8 cellular contexts compared by ENCODE assay signal in the genomic region with DNA sequence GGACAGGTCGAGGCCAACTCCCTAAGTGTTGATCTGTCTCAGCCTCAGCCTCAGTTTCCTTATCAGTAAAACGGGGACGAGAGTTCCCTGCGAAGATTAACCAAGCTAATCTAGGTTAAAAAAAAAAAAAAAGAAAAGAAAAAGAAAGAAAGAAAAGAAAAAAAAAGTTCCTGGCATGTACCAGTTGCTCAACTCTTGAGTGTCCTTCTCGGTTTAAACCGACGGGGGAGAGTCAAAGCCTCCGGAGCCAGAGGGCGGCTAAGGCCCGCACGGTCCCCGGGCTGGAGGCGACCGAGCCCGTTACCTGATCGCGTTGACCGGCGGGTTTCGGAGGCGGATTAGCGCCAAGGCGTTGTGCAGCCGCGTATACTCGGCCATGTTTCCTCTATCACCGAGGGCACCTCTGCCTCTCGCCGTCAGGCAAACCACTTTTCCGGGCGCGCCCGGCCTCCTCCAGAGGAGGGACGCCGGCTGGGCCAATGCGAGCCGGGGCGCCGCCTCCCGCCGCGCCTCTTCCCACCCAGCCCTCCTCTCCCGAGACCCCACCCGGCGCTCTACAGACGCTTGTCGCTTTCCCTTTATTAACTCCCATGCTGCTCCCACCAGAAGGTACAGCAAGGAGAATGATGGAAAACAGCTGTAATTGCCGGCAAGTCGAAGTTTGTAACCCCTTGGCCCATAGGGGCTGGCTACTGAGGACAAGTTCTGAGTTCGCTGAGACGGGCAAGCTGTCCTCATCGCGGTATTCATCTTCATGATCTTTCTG. TPM values are rescaled to one million over a fixed set of nuclear protein-coding genes. Genes with fewer than 3 reads are reported as not detected.
DNase-seq lines count a peak whose midpoint lies in the region; ATAC-seq and TF ChIP-seq lines count a peak whose summit lies in the region.

TSS of gene EHHADH (minus strand) at position 405 of the 766 bp plus-strand sequence. CDS start at position 378, 27 bp downstream.

- no peak within 1 kb of the TSS for H2AK5ac ChIP-seq in mesendoderm (ENCODE audit: low read length)

- peaks cover 23% of the 10 kb centered on the region for H3K4me1 ChIP-seq in endocrine pancreas (ENCODE audit: control insufficient read depth, insufficient read depth, low read length)
- no peaks in the 10 kb centered on the region for H3K4me1 ChIP-seq in mesendoderm (ENCODE audit: control insufficient read depth, low read depth, low read length)

- H3K4ac ChIP-seq in mesendoderm (ENCODE audit: low read depth, low read length) = no peak within 1 kb of the TSS

- H3K27me3 ChIP-seq in GM06990 (replicated peaks; ENCODE audit: control insufficient read depth, insufficient read depth, low read length) (no peaks in the 10 kb centered on the region), endocrine pancreas (ENCODE audit: control insufficient read depth, insufficient read depth, low read length) (no peaks in the 10 kb centered on the region), mesendoderm (ENCODE audit: insufficient read depth, low read length, poor library complexity) (no peaks in the 10 kb centered on the region)

- TF ChIP-seq CTCF in GM06990 (IDR thresholded peaks at IDR 0.05; ENCODE audit: insufficient read depth, low read length, poor library complexity, severe bottlenecking) = no peak

- no peaks in the 10 kb centered on the region for H3K9me3 ChIP-seq in endocrine pancreas (ENCODE audit: control insufficient read depth, low read length)

- H3K23ac ChIP-seq in mesendoderm (ENCODE audit: low read length) = no peak within 1 kb of the TSS

- ATAC-seq in HG02852 (IDR thresholded peaks at IDR 0.05; ENCODE audit: unreplicated experiment) = peak; percentile 88
- no peak for ATAC-seq in HG03196 (IDR thresholded peaks at IDR 0.05; ENCODE audit: unreplicated experiment)

- H3K36me3 ChIP-seq in GM06990 (ENCODE audit: control insufficient read depth, insufficient read depth, low read length) (no peaks in the 10 kb centered on the region), endocrine pancreas (ENCODE audit: control insufficient read depth, insufficient read depth, low read length) (no peaks in the 10 kb centered on the region), mesendoderm (ENCODE audit: control insufficient read depth, insufficient read depth, low read length) (no peaks in the 10 kb centered on the region)

- no peak within 1 kb of the TSS for H2BK5ac ChIP-seq in mesendoderm (ENCODE audit: low read length)

- H3K9ac ChIP-seq in endocrine pancreas (ENCODE audit: control insufficient read depth, insufficient read depth, low read length) = peak within 1 kb of the TSS; percentile 45
- peak within 1 kb of the TSS; percentile 52 for H3K9ac ChIP-seq in mesendoderm (ENCODE audit: low read length)

- H3K4me3 ChIP-seq in GM06990 (replicated peaks; ENCODE audit: low read depth, low read length) (peak within 1 kb of the TSS; percentile 66), endocrine pancreas (ENCODE audit: control insufficient read depth, insufficient read depth, low read length) (peak within 1 kb of the TSS; percentile 66), mesendoderm (ENCODE audit: low read length) (no peak within 1 kb of the TSS)

- no peaks in the 10 kb centered on the region for H3K79me2 ChIP-seq in mesendoderm (ENCODE audit: control insufficient read depth, insufficient read depth, low read length)

- H3K4me2 ChIP-seq in mesendoderm (ENCODE audit: low read length) = no peak within 1 kb of the TSS

- H3K79me1 ChIP-seq in mesendoderm (ENCODE audit: low read length) = no peaks in the 10 kb centered on the region

- DNase-seq in GM06990 (ENCODE audit: extremely low read depth, insufficient read length) (peak; percentile 32), NCI-H524 (lab: John Stamatoyannopoulos, UW) (peak; percentile 60 to 79), mesendoderm (peak; percentile 29)
- DNase-seq in activated CD8-positive, alpha-beta memory T cell treated with anti-CD3 and anti-CD28 coated beads for 24 hours = peak; percentile 85
- DNase-seq in stimulated activated CD8-positive, alpha-beta memory T cell treated with anti-CD3 and anti-CD28 coated beads, Interleukin-15, amount 100 ng/mL, for 1 hour (ENCODE audit: low read depth) = peak; percentile 20

- peak within 1 kb of the TSS; percentile 29 for H3K56ac ChIP-seq in mesendoderm (ENCODE audit: low read length)

- no peak within 1 kb of the TSS for H3K27ac ChIP-seq in mesendoderm (ENCODE audit: low read depth, low read length)

- H4K5ac ChIP-seq in mesendoderm (ENCODE audit: low read length) = no peak within 1 kb of the TSS

- no peak within 1 kb of the TSS for H3K18ac ChIP-seq in mesendoderm (ENCODE audit: low read length)

- H4K8ac ChIP-seq in mesendoderm (ENCODE audit: low read depth, low read length) = no peak within 1 kb of the TSS

- no CpG with 5 or more reads among the region's 53 CpGs for WGBS in mesendoderm (ENCODE audit: extremely low coverage, insufficient coverage, low lambda C conversion rate)

- no peak within 1 kb of the TSS for H2BK15ac ChIP-seq in mesendoderm (replicated peaks; ENCODE audit: low read depth)

- no peak within 1 kb of the TSS for H2BK120ac ChIP-seq in mesendoderm (ENCODE audit: low read depth, low read length)

RNA-seq across cellular contexts. Expression of gene EHHADH, which starts in this region (rescaled TPM):
- 0.69 TPM for polyA plus RNA-seq in mesendoderm (2013, experiment 1 of 2)
- 0.63 TPM for polyA plus RNA-seq in mesendoderm (2013, experiment 2 of 2)

Comparison
In these comparisons a context has a peak if more than half of its experiments do, and no peak if none do; other contexts are left out.
1. DNase-seq: peak in every context shown above with its lines; median percentile 85 in activated CD8-positive, alpha-beta memory T cell treated with anti-CD3 and anti-CD28 coated beads for 24 hours; 70 in NCI-H524; 32 in GM06990; 29 in mesendoderm; 20 in stimulated activated CD8-positive, alpha-beta memory T cell treated with anti-CD3 and anti-CD28 coated beads, Interleukin-15, amount 100 ng/mL, for 1 hour.